Comparison of ENCODE assay signal across 15 cellular contexts in genomic region chr6:7134999-7135735, GRCh38. TPM values are rescaled to one million over a fixed set of nuclear protein-coding genes. Genes with fewer than 3 reads are reported as not detected.
DNase-seq lines count a peak whose midpoint lies in the region; ATAC-seq and TF ChIP-seq lines count a peak whose summit lies in the region.
"Had no signal": no experiment of that assay in that cellular context is flagged by ENCODE, and none has a peak within 500 bp of the region (broad histone marks: within the 10 kb centered on the region; RNA-seq: fewer than 3 reads in every experiment).

No MANE protein-coding gene starts in this region.

- peaks cover 34 to 79% (median 64%) of the 10 kb centered on the region in 4 donors for H3K4me1 Mint-ChIP-seq in CD4-positive, CD25-positive, alpha-beta regulatory T cell
- peaks cover 88% of the 10 kb centered on the region for H3K4me1 Mint-ChIP-seq in activated B cell treated with CpG ODN at 0.5 μM for 24 hours
- H3K4me1 Mint-ChIP-seq in naive B cell = peaks cover 35 to 73% (median 49%) of the 10 kb centered on the region in 3 donors

- DNase-seq in CD4-positive, CD25-positive, alpha-beta regulatory T cell = no peak
- DNase-seq in activated B cell treated with CpG ODN at 0.5 μM for 24 hours (no peak), naive B cell (no peak), head of caudate nucleus (no peak), sigmoid colon (no peak), upper lobe of right lung (no peak)
- DNase-seq: activated gamma-delta T cell; C1 segment of cervical spinal cord; caudate nucleus; left lung; stimulated activated CD4-positive, alpha-beta T cell treated with anti-CD3 and anti-CD28 coated beads, Interleukin-2, amount 100 ng/mL, for 48 hours; SW 1271 had no signal

- no peaks in the 10 kb centered on the region for H3K36me3 ChIP-seq in CD4-positive, CD25-positive, alpha-beta regulatory T cell (ENCODE audit: control insufficient read depth, insufficient read depth, low read length)
- no peaks in the 10 kb centered on the region for H3K36me3 ChIP-seq in sigmoid colon
- H3K36me3 ChIP-seq in upper lobe of right lung = no peaks in the 10 kb centered on the region
- H3K36me3 ChIP-seq: left lung had no signal

- ATAC-seq in CD4-positive, CD25-positive, alpha-beta regulatory T cell (ENCODE audit: low read depth in 2 of 2) = no peak
- ATAC-seq in GM19351 (IDR thresholded peaks at IDR 0.05; ENCODE audit: unreplicated experiment) (peak; percentile 30), activated B cell treated with CpG ODN at 0.5 μM for 24 hours (ENCODE audit: low read depth) (no peak), naive B cell (ENCODE audit: low read depth in 2 of 2) (no peak), GM21447 (IDR thresholded peaks at IDR 0.05; ENCODE audit: unreplicated experiment) (no peak), upper lobe of right lung (no peak)
- ATAC-seq: left lung had no signal

- POLR2A ChIA-PET in activated B cell treated with CpG ODN at 0.5 μM for 24 hours (lab: Charles Lee) = interaction anchor here (0.7 to 1.5 kb wide), 7 partner anchors 9 to 82 kb away, joined by 3 to 9 read pairs (median 4); no protein-coding TSS in a partner anchor

- CTCF ChIA-PET in activated B cell treated with CpG ODN at 0.5 μM for 24 hours (lab: Charles Lee) = interaction anchor here (1.0 kb wide), 1 partner anchor 25 kb away, joined by 3 read pairs; no protein-coding TSS in a partner anchor

- H3K4me3 Mint-ChIP-seq in CD4-positive, CD25-positive, alpha-beta regulatory T cell = peak overlapping the region in 1 of 4 donors; percentile 7
- H3K4me3 Mint-ChIP-seq in activated B cell treated with CpG ODN at 0.5 μM for 24 hours (peak overlapping the region; percentile 15), naive B cell (no peak overlapping the region)

- H3K9me3 Mint-ChIP-seq in CD4-positive, CD25-positive, alpha-beta regulatory T cell = no peaks in the 10 kb centered on the region
- H3K9me3 Mint-ChIP-seq in activated B cell treated with CpG ODN at 0.5 μM for 24 hours = no peaks in the 10 kb centered on the region
- H3K9me3 Mint-ChIP-seq in naive B cell = no peaks in the 10 kb centered on the region

- peak overlapping the region; percentile 72 to 88 (median 77) for H3K27ac Mint-ChIP-seq in CD4-positive, CD25-positive, alpha-beta regulatory T cell
- H3K27ac Mint-ChIP-seq in activated B cell treated with CpG ODN at 0.5 μM for 24 hours (peak overlapping the region; percentile 68), naive B cell (peak overlapping the region; percentile 33 to 98 (median 82))

- no peak for TF ChIP-seq POLR2A in sigmoid colon (IDR thresholded peaks at IDR 0.05)

- no peaks in the 10 kb centered on the region for H3K27me3 ChIP-seq in CD4-positive, CD25-positive, alpha-beta regulatory T cell (ENCODE audit: control insufficient read depth, insufficient read depth, low read length)
- no peaks in the 10 kb centered on the region for H3K27me3 ChIP-seq in sigmoid colon
- H3K27me3 ChIP-seq in upper lobe of right lung = no peaks in the 10 kb centered on the region
- H3K27me3 ChIP-seq: hepatocyte, left lung had no signal

- no peaks in the 10 kb centered on the region for H3K9me3 ChIP-seq in CD4-positive, CD25-positive, alpha-beta regulatory T cell (ENCODE audit: control insufficient read depth in 2 of 2, low read length in 2 of 2)
- H3K9me3 ChIP-seq in sigmoid colon (no peaks in the 10 kb centered on the region), upper lobe of right lung (no peaks in the 10 kb centered on the region)
- H3K9me3 ChIP-seq: left lung had no signal

- 69 to 87% methylated on average over 4 of the region's 4 CpGs for WGBS in sigmoid colon, 2 donors

- peaks cover 24% of the 10 kb centered on the region for H3K4me1 ChIP-seq in CD4-positive, CD25-positive, alpha-beta regulatory T cell (ENCODE audit: control insufficient read depth, insufficient read depth, low read length, poor library complexity, severe bottlenecking)
- H3K4me1 ChIP-seq in sigmoid colon (peaks cover 0 to 60% (median 37%) of the 10 kb centered on the region in 4 donors), upper lobe of right lung (peaks cover 41% of the 10 kb centered on the region)

- H3K4me3 ChIP-seq in CD4-positive, CD25-positive, alpha-beta regulatory T cell (ENCODE audit: low read depth, low read length) = no peak overlapping the region
- no peak overlapping the region for H3K4me3 ChIP-seq in sigmoid colon
- H3K4me3 ChIP-seq in upper lobe of right lung = no peak overlapping the region
- H3K4me3 ChIP-seq: hepatocyte, left lung had no signal

- intact Hi-C loops in activated B cell treated with CpG ODN at 0.5 μM for 24 hours (cut with micrococcal nuclease) = no loop called here
- intact Hi-C loops in head of caudate nucleus (cut with DNase I) = no loop called here
- intact Hi-C loops in sigmoid colon (cut with DNase I) = no loop called here
- intact Hi-C loops in upper lobe of right lung (cut with DNase I) = no loop called here

- H3K36me3 Mint-ChIP-seq in CD4-positive, CD25-positive, alpha-beta regulatory T cell = no peaks in the 10 kb centered on the region
- peaks cover 17% of the 10 kb centered on the region for H3K36me3 Mint-ChIP-seq in activated B cell treated with CpG ODN at 0.5 μM for 24 hours (ENCODE audit: low read depth)
- H3K36me3 Mint-ChIP-seq in naive B cell = no peaks in the 10 kb centered on the region

- H3K27ac ChIP-seq in CD4-positive, CD25-positive, alpha-beta regulatory T cell (ENCODE audit: insufficient read depth, low read length, poor library complexity, severe bottlenecking) = no peak overlapping the region
- H3K27ac ChIP-seq in sigmoid colon (peak overlapping the region in 1 of 4 donors; percentile 13), upper lobe of right lung (no peak overlapping the region)
- H3K27ac ChIP-seq: left lung had no signal

- TF ChIP-seq EP300 in sigmoid colon (IDR thresholded peaks at IDR 0.05) = no peak

- H3K27me3 Mint-ChIP-seq in CD4-positive, CD25-positive, alpha-beta regulatory T cell = no peaks in the 10 kb centered on the region
- H3K27me3 Mint-ChIP-seq in activated B cell treated with CpG ODN at 0.5 μM for 24 hours = no peaks in the 10 kb centered on the region
- no peaks in the 10 kb centered on the region for H3K27me3 Mint-ChIP-seq in naive B cell

- TF ChIP-seq CTCF in activated B cell treated with CpG ODN at 0.5 μM for 24 hours (IDR thresholded peaks at IDR 0.05) (no peak), sigmoid colon (IDR thresholded peaks at IDR 0.05) (no peak), upper lobe of right lung (IDR thresholded peaks at IDR 0.05) (no peak)

RNA-seq across cellular contexts. Expression of gene RREB1, which starts 27.4 kb away (rescaled TPM):
- 45.2 TPM for total RNA-seq in CD4-positive, CD25-positive, alpha-beta regulatory T cell
- 1 to 10 TPM; 1.2 to 3.8 (median 2.1) TPM for polyA plus RNA-seq in CD4-positive, CD25-positive, alpha-beta regulatory T cell
- 62.2 and 67.7 TPM in 2 replicates for total RNA-seq in activated B cell treated with CpG ODN at 0.5 μM for 24 hours
- polyA plus RNA-seq in naive B cell (ENCODE audit: low read depth in 6 of 6) = 1 to 10 TPM; 1.5 to 9.9 (median 5.2) TPM
- total RNA-seq in sigmoid colon = 10 to 100 TPM; 18.9 to 31.9 (median 23.2) TPM
- polyA plus RNA-seq in sigmoid colon = 10 to 100 TPM in 1 of 3 donors, 1 to 10 TPM in 2; 6.0 to 21.5 (median 9.9) TPM
- total RNA-seq in upper lobe of right lung = 60.2 TPM
